1 cellular context compared by ENCODE assay signal in the genomic region with DNA sequence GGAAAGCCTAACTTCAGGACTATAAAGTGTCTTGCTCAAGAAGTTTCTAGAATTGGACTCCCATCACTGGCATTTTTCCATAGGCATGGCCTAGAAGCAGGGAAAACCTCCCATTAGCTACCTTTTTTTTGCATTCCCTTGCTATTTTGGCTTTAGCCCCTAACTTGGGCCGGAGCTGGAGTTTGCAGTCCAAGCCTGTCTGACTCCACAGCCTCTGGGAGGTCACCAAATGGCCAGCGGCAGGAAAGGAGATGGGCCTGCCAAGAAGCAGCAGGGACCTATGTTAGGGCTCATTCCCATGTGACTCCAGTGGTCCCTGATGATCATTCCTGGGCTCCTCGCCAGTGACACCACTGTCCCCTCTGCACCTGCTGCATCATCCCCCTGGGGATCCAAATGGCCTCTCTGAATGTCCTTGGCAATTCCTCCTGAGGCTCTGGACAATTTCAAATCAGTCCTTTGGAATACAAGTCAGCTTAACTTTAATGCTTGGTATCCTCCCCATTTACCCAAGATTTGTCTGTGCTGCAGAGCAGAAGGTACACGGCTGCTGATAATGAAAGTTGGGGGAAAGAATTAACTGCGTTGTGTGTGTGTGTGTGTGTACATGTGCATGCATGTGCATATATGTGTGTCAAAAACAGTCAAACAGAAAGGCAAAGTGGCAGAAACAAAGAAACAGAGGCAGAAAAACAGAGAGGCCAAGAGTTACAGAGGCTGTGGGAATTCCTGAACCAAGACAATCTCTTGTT.
TF ChIP-seq lines count a peak whose summit lies in the region.

No MANE protein-coding gene starts in this region.

TF ChIP-seq in GM12878, 131 proteins besides CTCF, POLR2A, EP300 and RAD21 (continued from another document):
- TF ChIP-seq, protein P1, sequence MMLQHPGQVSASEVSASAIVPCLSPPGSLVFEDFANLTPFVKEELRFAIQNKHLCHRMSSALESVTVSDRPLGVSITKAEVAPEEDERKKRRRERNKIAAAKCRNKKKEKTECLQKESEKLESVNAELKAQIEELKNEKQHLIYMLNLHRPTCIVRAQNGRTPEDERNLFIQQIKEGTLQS (IDR thresholded peaks at IDR 0.05; ENCODE audit: borderline replicate concordance, extremely low read depth, low read depth, low read length) = no peak
- TF ChIP-seq SREBF2 (IDR thresholded peaks at IDR 0.05; ENCODE audit: low read length) (no peak), RFX5 (IDR thresholded peaks at IDR 0.05; ENCODE audit: low read depth, low read length) (no peak), ZNF207 (IDR thresholded peaks at IDR 0.05; ENCODE audit: borderline replicate concordance) (no peak), ZNF217 (IDR thresholded peaks at IDR 0.05) (no peak), CBX5 (IDR thresholded peaks at IDR 0.05; ENCODE audit: low read depth) (no peak)
